Comparison of ENCODE assay signal across 14 cellular contexts in genomic region chr4:182862166-182862875, GRCh38. TPM values are rescaled to one million over a fixed set of nuclear protein-coding genes. Genes with fewer than 3 reads are reported as not detected.
DNase-seq lines count a peak whose midpoint lies in the region; FAIRE-seq and TF ChIP-seq lines count a peak whose summit lies in the region.
"Had no signal": no experiment of that assay in that cellular context is flagged by ENCODE, and none has a peak within 500 bp of the region (broad histone marks: within the 10 kb centered on the region; RNA-seq: fewer than 3 reads in every experiment).

No MANE protein-coding gene starts in this region.

- H3K36me3 ChIP-seq in BLaER1: no peaks in the 10 kb centered on the region

- peak overlapping the region; percentile 69 for H3K4me2 ChIP-seq in BLaER1
- H3K4me2 ChIP-seq: smooth muscle cell had no signal

- WGBS in lower leg skin, 2 donors: 72 to 90% methylated on average over 16 of the region's 17 CpGs

- no peaks in the 10 kb centered on the region for H3K27me3 ChIP-seq in BLaER1

- DNase-seq in HuH-7 (ENCODE audit: low spot score) (peak; percentile 6), left kidney (ENCODE audit: low read depth, low spot score) (peak; percentile 63), lower leg skin (ENCODE audit: low spot score in 2 of 2) (no peak), DMS 273 (lab: John Stamatoyannopoulos, UW; ENCODE audit: unreplicated experiment) (no peak), SKM-1 (lab: John Stamatoyannopoulos, UW; ENCODE audit: unreplicated experiment) (no peak), RCC 7860 (ENCODE audit: low spot score) (no peak)
- DNase-seq: activated CD4-positive, alpha-beta T cell treated with anti-CD3 and anti-CD28 coated beads for 4 hours; natural killer cell; SW 1271 had no signal

- H3K27ac ChIP-seq in BLaER1: no peak overlapping the region
- H3K27ac ChIP-seq in VCaP: peak overlapping the region; percentile 44
- H3K27ac ChIP-seq: HL-60 had no signal

- no peak overlapping the region for H3K4me3 ChIP-seq in BLaER1
- H3K4me3 ChIP-seq in lower leg skin (ENCODE audit: low read depth, poor library complexity, severe bottlenecking): no peak overlapping the region
- H3K4me3 ChIP-seq: smooth muscle cell had no signal

- no peak for TF ChIP-seq POLR2A in lower leg skin (IDR thresholded peaks at IDR 0.05)

- H3K9ac ChIP-seq in BLaER1: no peak overlapping the region

- H3K9me3 ChIP-seq in BLaER1: no peaks in the 10 kb centered on the region

- no peak for FAIRE-seq in RCC 7860 (lab: Jason Lieb, UNC)
- FAIRE-seq: urothelium cell line had no signal

- TF ChIP-seq CTCF in VCaP (conservative IDR thresholded peaks at IDR 0.05) (0 out of 2 replicates have a peak, but pooled peaks have one; percentile 5), lower leg skin (IDR thresholded peaks at IDR 0.05) (no peak)

- no peaks in the 10 kb centered on the region for H4K20me1 ChIP-seq in BLaER1

- intact Hi-C loops in lower leg skin (cut with DNase I; ENCODE audit: low total_unique reads): no loop called here

- H3K4me1 ChIP-seq in BLaER1: peaks cover 54% of the 10 kb centered on the region

RNA-seq across cellular contexts. Expression of gene DCTD, which starts 54.9 kb away (rescaled TPM):
- total RNA-seq in lower leg skin: 10 to 100 TPM; 27.7 to 52.4 (median 35.4) TPM

Comparison
In these comparisons a context has a peak if more than half of its experiments do, and no peak if none do; other contexts are left out.
1. DNase-seq: peak in HuH-7 (single experiment) and left kidney (single experiment); none in lower leg skin (0 of 2), DMS 273 (single experiment), SKM-1 (single experiment) and RCC 7860 (single experiment).